In genomic region chr9:22144226-22144625, GRCh38 we compare ENCODE assay signal across 1 cellular context.
TF ChIP-seq lines count a peak whose summit lies in the region.

No MANE protein-coding gene starts in this region.

TF ChIP-seq in IMR-90, 13 proteins besides CTCF, POLR2A, EP300 and RAD21 (continued from another document):
- no peak for TF ChIP-seq BHLHE40 (IDR thresholded peaks at IDR 0.05; ENCODE audit: low read depth, low read length)
- no peak for TF ChIP-seq MXI1 (IDR thresholded peaks at IDR 0.05; ENCODE audit: borderline replicate concordance, low read depth, low read length)
- TF ChIP-seq, protein P1, sequence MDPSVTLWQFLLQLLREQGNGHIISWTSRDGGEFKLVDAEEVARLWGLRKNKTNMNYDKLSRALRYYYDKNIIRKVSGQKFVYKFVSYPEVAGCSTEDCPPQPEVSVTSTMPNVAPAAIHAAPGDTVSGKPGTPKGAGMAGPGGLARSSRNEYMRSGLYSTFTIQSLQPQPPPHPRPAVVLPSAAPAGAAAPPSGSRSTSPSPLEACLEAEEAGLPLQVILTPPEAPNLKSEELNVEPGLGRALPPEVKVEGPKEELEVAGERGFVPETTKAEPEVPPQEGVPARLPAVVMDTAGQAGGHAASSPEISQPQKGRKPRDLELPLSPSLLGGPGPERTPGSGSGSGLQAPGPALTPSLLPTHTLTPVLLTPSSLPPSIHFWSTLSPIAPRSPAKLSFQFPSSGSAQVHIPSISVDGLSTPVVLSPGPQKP (IDR thresholded peaks at IDR 0.05; ENCODE audit: borderline replicate concordance, low read depth, low read length) = no peak
